ENCODE assay signal across 1 cellular context in genomic region chr16:82660078-82660645, GRCh38.
TF ChIP-seq lines count a peak whose summit lies in the region.

No MANE protein-coding gene starts in this region.

TF ChIP-seq in WTC11, 78 proteins besides CTCF, POLR2A, EP300 and RAD21 (continued from another document):
- TF ChIP-seq, protein P1, sequence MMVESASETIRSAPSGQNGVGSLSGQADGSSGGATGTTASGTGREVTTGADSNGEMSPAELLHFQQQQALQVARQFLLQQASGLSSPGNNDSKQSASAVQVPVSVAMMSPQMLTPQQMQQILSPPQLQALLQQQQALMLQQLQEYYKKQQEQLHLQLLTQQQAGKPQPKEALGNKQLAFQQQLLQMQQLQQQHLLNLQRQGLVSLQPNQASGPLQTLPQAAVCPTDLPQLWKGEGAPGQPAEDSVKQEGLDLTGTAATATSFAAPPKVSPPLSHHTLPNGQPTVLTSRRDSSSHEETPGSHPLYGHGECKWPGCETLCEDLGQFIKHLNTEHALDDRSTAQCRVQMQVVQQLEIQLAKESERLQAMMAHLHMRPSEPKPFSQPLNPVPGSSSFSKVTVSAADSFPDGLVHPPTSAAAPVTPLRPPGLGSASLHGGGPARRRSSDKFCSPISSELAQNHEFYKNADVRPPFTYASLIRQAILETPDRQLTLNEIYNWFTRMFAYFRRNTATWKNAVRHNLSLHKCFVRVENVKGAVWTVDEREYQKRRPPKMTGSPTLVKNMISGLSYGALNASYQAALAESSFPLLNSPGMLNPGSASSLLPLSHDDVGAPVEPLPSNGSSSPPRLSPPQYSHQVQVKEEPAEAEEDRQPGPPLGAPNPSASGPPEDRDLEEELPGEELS (CRISPR knock-in tag; IDR thresholded peaks at IDR 0.05), result no peak
